ENCODE assay signal across 8 cellular contexts in the genomic region with DNA sequence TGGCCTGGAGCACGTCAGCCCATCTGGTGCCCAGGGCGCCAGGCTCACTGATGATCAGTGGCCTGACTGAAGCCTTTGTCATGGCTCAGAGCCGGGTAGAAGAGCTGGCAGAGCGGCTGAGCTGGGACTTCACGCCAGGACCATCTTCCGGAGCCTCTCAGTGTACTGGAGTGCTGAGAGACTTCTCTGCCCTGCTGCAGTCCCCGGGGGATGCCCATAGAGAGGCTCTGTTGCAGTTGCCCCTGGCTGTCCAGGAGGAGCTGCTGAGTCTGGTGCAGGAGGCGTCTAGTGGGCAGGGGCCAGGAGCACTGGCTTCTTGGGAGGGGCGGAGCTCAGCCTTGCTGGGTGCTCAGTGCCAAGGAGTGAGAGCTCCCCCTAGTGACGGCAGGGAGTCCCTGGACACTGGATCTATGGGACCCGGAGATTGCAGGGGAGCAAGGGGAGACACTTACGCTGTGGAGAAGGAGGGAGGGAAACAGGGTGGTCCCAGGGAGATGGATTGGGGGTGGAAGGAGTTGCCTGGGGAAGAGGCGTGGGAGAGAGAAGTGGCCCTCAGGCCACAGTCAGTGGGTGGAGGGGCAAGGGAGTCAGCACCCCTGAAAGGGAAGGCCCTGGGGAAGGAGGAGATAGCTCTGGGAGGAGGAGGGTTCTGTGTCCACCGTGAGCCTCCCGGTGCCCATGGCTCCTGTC. TPM values are rescaled to one million over a fixed set of nuclear protein-coding genes. Genes with fewer than 3 reads are reported as not detected.
DNase-seq lines count a peak whose midpoint lies in the region; ATAC-seq and TF ChIP-seq lines count a peak whose summit lies in the region.

No MANE protein-coding gene starts in this region.

- intact Hi-C loops in CD8-positive, alpha-beta T cell (cut with DNase I, micrococcal nuclease) = loop anchor here (1.0 to 10.0 kb wide), 10 partner anchors 11 to 877 kb away; partner anchors contain the start of genes SDR39U1 (in 2 of the 2), MDP1 (in 1 of the 2), THTPA (in 1 of the 2) and TINF2 (in 1 of the 2)
- intact Hi-C loops in activated CD4-positive, alpha-beta memory T cell treated with anti-CD3 and anti-CD28 coated beads for 36 hours (cut with micrococcal nuclease) = loop anchor here (1.0 to 5.0 kb wide), 7 partner anchors 11 to 285 kb away; partner anchors contain the start of genes LTB4R, LTB4R2, PSME2 and RNF31

- H3K9me3 Mint-ChIP-seq in CD8-positive, alpha-beta T cell = no peaks in the 10 kb centered on the region
- H3K9me3 Mint-ChIP-seq in activated CD4-positive, alpha-beta memory T cell treated with anti-CD3 and anti-CD28 coated beads for 36 hours = no peaks in the 10 kb centered on the region

- no peaks in the 10 kb centered on the region for H3K27me3 ChIP-seq in CD8-positive, alpha-beta T cell (ENCODE audit: insufficient read depth, low read length)
- H3K27me3 ChIP-seq in duodenal mucosa (ENCODE audit: control insufficient read depth in 1 of 2, insufficient read depth in 2 of 2, low read length in 2 of 2) (no peaks in the 10 kb centered on the region), lung (ENCODE audit: control insufficient read depth, insufficient read depth) (no peaks in the 10 kb centered on the region)

- H3K4me1 Mint-ChIP-seq in CD8-positive, alpha-beta T cell (ENCODE audit: low read depth) = peaks cover 45% of the 10 kb centered on the region
- H3K4me1 Mint-ChIP-seq in activated CD4-positive, alpha-beta memory T cell treated with anti-CD3 and anti-CD28 coated beads for 36 hours (ENCODE audit: low read depth) = peaks cover 41% of the 10 kb centered on the region

- H3K27ac Mint-ChIP-seq in CD8-positive, alpha-beta T cell = peak overlapping the region; percentile 98
- H3K27ac Mint-ChIP-seq in activated CD4-positive, alpha-beta memory T cell treated with anti-CD3 and anti-CD28 coated beads for 36 hours = peak overlapping the region; percentile 98

- H3K36me3 ChIP-seq in CD8-positive, alpha-beta T cell (ENCODE audit: insufficient read depth, low read length) = peaks cover 29% of the 10 kb centered on the region
- H3K36me3 ChIP-seq in duodenal mucosa (ENCODE audit: control insufficient read depth in 1 of 2, insufficient read depth in 2 of 2, low read length in 2 of 2) (peaks cover 23 to 31% of the 10 kb centered on the region in 2 donors), lung (ENCODE audit: control insufficient read depth in 2 of 2, insufficient read depth in 2 of 2, low read length in 2 of 2) (peaks cover 0 to 24% of the 10 kb centered on the region in 2 donors)

- TF ChIP-seq CTCF in CD8-positive, alpha-beta T cell (IDR thresholded peaks at IDR 0.05) = peak; percentile 83
- peak; percentile 89 for TF ChIP-seq CTCF in lung (IDR thresholded peaks at IDR 0.05; ENCODE audit: control extremely low read depth, extremely low read depth)

- whole genome bisulfite sequencing in lung, 2 donors = 46 to 48% methylated on average over 15 of the region's 15 CpGs

- H3K27ac ChIP-seq in CD8-positive, alpha-beta T cell (ENCODE audit: low read depth, low read length) = peak overlapping the region; percentile 31
- peak overlapping the region; percentile 26 for H3K27ac ChIP-seq in duodenal mucosa (ENCODE audit: low read depth, low read length)
- peak overlapping the region; percentile 97 to 99 for H3K27ac ChIP-seq in lung (ENCODE audit: low read depth in 1 of 2, low read length in 1 of 2)

- no peaks in the 10 kb centered on the region for H3K9me3 ChIP-seq in CD8-positive, alpha-beta T cell (ENCODE audit: low read length)
- H3K9me3 ChIP-seq in duodenal mucosa (ENCODE audit: control insufficient read depth in 1 of 2, low read length in 2 of 2) = no peaks in the 10 kb centered on the region
- H3K9me3 ChIP-seq in lung (ENCODE audit: control insufficient read depth in 2 of 2, insufficient read depth in 1 of 2, low read length in 1 of 2) = no peaks in the 10 kb centered on the region

- H3K27me3 Mint-ChIP-seq in CD8-positive, alpha-beta T cell (ENCODE audit: low read depth) = no peaks in the 10 kb centered on the region
- H3K27me3 Mint-ChIP-seq in activated CD4-positive, alpha-beta memory T cell treated with anti-CD3 and anti-CD28 coated beads for 36 hours = no peaks in the 10 kb centered on the region

- peak overlapping the region; percentile 93 for H3K4me3 Mint-ChIP-seq in CD8-positive, alpha-beta T cell
- H3K4me3 Mint-ChIP-seq in activated CD4-positive, alpha-beta memory T cell treated with anti-CD3 and anti-CD28 coated beads for 36 hours = peak overlapping the region; percentile 91

- peak overlapping the region; percentile 71 for H3K4me3 ChIP-seq in CD8-positive, alpha-beta T cell (ENCODE audit: low read depth, low read length)
- peak overlapping the region; percentile 96 to 97 for H3K4me3 ChIP-seq in duodenal mucosa (ENCODE audit: low read depth in 1 of 2, low read length in 2 of 2)
- no peak overlapping the region for H3K4me3 ChIP-seq in lung

- peak overlapping the region; percentile 98 to 100 for H3K9ac ChIP-seq in duodenal mucosa (ENCODE audit: low read depth in 1 of 2, low read length in 2 of 2)

- peak; percentile 52 for ATAC-seq in CD8-positive, alpha-beta T cell
- ATAC-seq in GM19395 (IDR thresholded peaks at IDR 0.05; ENCODE audit: unreplicated experiment) (peak; percentile 58), HG03571 (IDR thresholded peaks at IDR 0.05; ENCODE audit: unreplicated experiment) (peak; percentile 48), lung (ENCODE audit: insufficient read depth, low FRiP score) (peak; percentile 44)

- POLR2A ChIA-PET in CD8-positive, alpha-beta T cell (lab: Charles Lee) = interaction anchor here (0.6 to 4.2 kb wide), 11 partner anchors 10 to 296 kb away, joined by 3 to 75 read pairs (median 6); partner anchors contain the start of genes ADCY4, DHRS1, LTB4R and MDP1
- POLR2A ChIA-PET in activated CD4-positive, alpha-beta memory T cell treated with anti-CD3 and anti-CD28 coated beads for 36 hours (lab: Charles Lee) = interaction anchor here (0.6 to 4.0 kb wide), 20 partner anchors 8 to 271 kb away, joined by 3 to 67 read pairs (median 6); partner anchors contain the start of genes ADCY4, CHMP4A, CIDEB and DHRS1

- CTCF ChIA-PET in CD8-positive, alpha-beta T cell (lab: Charles Lee) = interaction anchor here (0.7 to 12.5 kb wide), 37 partner anchors 8 to 373 kb away, joined by 3 to 442 read pairs (median 5); partner anchors contain the start of genes ADCY4, CHMP4A, CIDEB and DCAF11
- CTCF ChIA-PET in activated CD4-positive, alpha-beta memory T cell treated with anti-CD3 and anti-CD28 coated beads for 36 hours (lab: Charles Lee) = interaction anchor here (0.6 to 21.1 kb wide), 47 partner anchors 9 to 237 kb away, joined by 3 to 968 read pairs (median 5); partner anchors contain the start of genes ADCY4, CIDEB, DHRS1 and LTB4R

- peak; percentile 77 to 93 (median 89) for DNase-seq in CD8-positive, alpha-beta T cell
- DNase-seq in NCI-H774 (lab: John Stamatoyannopoulos, UW) (peak; percentile 77), lung (ENCODE audit: low spot score) (peak; percentile 92)
- DNase-seq in activated CD4-positive, alpha-beta memory T cell treated with anti-CD3 and anti-CD28 coated beads for 36 hours = peak; percentile 94
- DNase-seq in stimulated activated CD4-positive, alpha-beta T cell treated with anti-CD3 and anti-CD28 coated beads, TNF-alpha, amount 100 ng/mL, for 48 hours (ENCODE audit: low read depth in 3 of 3) = peak; percentile 85 to 94 (median 87)

- peaks cover 52% of the 10 kb centered on the region for H3K36me3 Mint-ChIP-seq in CD8-positive, alpha-beta T cell
- peaks cover 26% of the 10 kb centered on the region for H3K36me3 Mint-ChIP-seq in activated CD4-positive, alpha-beta memory T cell treated with anti-CD3 and anti-CD28 coated beads for 36 hours

- peaks cover 47% of the 10 kb centered on the region for H3K4me1 ChIP-seq in CD8-positive, alpha-beta T cell (ENCODE audit: insufficient read depth, low read length)
- H3K4me1 ChIP-seq in duodenal mucosa (ENCODE audit: control insufficient read depth in 1 of 2, insufficient read depth in 2 of 2, low read length in 2 of 2) (peaks cover 48 to 52% of the 10 kb centered on the region in 2 donors), lung (ENCODE audit: control insufficient read depth in 2 of 2, insufficient read depth in 2 of 2, low read length in 2 of 2) (peaks cover 0 to 15% of the 10 kb centered on the region in 2 donors)

RNA-seq across cellular contexts. Expression of gene KHNYN, which starts 2.0 kb away (rescaled TPM):
- 100 to 1,000 TPM; 158 to 163 TPM for total RNA-seq in CD8-positive, alpha-beta T cell
- 10 to 100 TPM; 62.5 to 62.9 TPM for total RNA-seq in activated CD4-positive, alpha-beta memory T cell treated with anti-CD3 and anti-CD28 coated beads for 36 hours
- 10 to 100 TPM; 48.1 to 60.2 TPM for total RNA-seq in lung
- polyA plus RNA-seq in lung = 10 to 100 TPM; 27.0 to 34.1 TPM

RNA-seq across cellular contexts. Expression of gene CBLN3, which starts 2.2 kb away (rescaled TPM):
- 1 to 10 TPM; 1.1 to 1.6 TPM for total RNA-seq in CD8-positive, alpha-beta T cell
- 1 to 10 TPM; 8.6 to 9.3 TPM for total RNA-seq in activated CD4-positive, alpha-beta memory T cell treated with anti-CD3 and anti-CD28 coated beads for 36 hours
- total RNA-seq in lung = 1 to 10 TPM; 1.7 to 4.9 TPM
- 1 to 10 TPM; 1.9 to 2.1 TPM for polyA plus RNA-seq in lung

RNA-seq across cellular contexts. Expression of gene SDR39U1, which starts 10.9 kb away (rescaled TPM):
- total RNA-seq in CD8-positive, alpha-beta T cell = 10 to 100 TPM; 75.0 to 84.4 TPM
- total RNA-seq in activated CD4-positive, alpha-beta memory T cell treated with anti-CD3 and anti-CD28 coated beads for 36 hours = 10 to 100 TPM; 36.2 to 43.8 TPM
- 10 to 100 TPM; 19.5 to 57.1 TPM for total RNA-seq in lung
- 10 to 100 TPM; 48.5 to 63.9 TPM for polyA plus RNA-seq in lung

RNA-seq across cellular contexts. Expression of gene NYNRIN, which starts 32.9 kb away (rescaled TPM):
- total RNA-seq in CD8-positive, alpha-beta T cell = under 1 TPM in 1 of 2 experiments, not detected in 1; 0.06 TPM
- under 1 TPM; 0.02 to 0.22 TPM for total RNA-seq in activated CD4-positive, alpha-beta memory T cell treated with anti-CD3 and anti-CD28 coated beads for 36 hours
- 10 to 100 TPM; 16.1 to 49.8 TPM for total RNA-seq in lung
- polyA plus RNA-seq in lung = 1 to 10 TPM; 2.9 to 4.2 TPM

Comparison
In these comparisons a context has a peak if more than half of its experiments do, and no peak if none do; other contexts are left out.
1. H3K27ac ChIP-seq: peak in every context shown above with its lines; median percentile 98 in lung; 31 in CD8-positive, alpha-beta T cell; 26 in duodenal mucosa.